8 cellular contexts compared by ENCODE assay signal in the genomic region with DNA sequence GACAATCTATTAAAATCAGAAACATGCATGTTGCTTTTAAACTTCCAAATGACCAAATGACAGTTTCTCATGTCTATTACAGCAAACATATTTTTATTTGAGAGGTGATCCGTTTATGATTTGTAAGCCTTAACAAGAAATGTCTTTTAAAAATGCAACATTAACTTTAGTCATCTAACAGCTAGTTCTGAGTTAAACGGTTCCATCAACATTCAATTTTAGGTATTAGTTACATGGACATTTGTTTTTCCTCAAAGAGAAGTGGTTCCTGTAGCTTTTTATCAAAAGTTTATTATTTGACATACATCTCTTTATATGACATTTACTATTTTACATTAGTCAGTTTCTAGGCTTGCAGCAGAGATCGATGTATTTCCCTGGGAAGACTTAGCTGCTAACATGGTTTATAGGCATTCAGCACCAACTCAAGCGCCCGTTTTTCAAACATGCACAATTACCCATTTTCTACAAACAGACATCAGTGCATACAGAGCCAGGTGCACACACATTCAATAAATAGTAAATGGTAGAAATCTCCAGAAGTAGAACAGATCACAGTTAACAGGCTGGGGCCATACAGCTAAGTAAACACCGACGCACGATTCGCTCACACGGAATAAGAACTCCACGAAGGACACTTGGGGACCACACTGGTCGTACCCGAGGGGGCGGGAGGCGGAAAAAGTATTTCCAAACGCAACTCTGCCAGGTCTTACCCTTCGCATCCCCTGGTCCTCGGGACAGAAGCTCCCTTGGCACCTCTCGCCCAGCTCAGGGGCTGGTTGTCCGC. TPM values are rescaled to one million over a fixed set of nuclear protein-coding genes. Genes with fewer than 3 reads are reported as not detected.
A peak's percentile ranks its signal among the peaks of the same experiment; 100 is the strongest.
DNase-seq lines count a peak whose midpoint lies in the region; ATAC-seq and TF ChIP-seq lines count a peak whose summit lies in the region.

No MANE protein-coding gene starts in this region.

- H3K27ac ChIP-seq in breast epithelium: peak overlapping the region; percentile 7 to 28
- peak overlapping the region; percentile 27; the same call in 1 of the 2 replicates for H3K27ac ChIP-seq in OCI-LY3 (ENCODE audit: low read length)
- H3K27ac ChIP-seq in gastrocnemius medialis: peak overlapping the region in 3 of 4 donors; percentile 4 to 57 (median 41)

- no peaks in the 10 kb centered on the region for H3K4me1 Mint-ChIP-seq in MCF 10A (ENCODE audit: insufficient read depth, unreplicated experiment)

- H3K79me2 ChIP-seq in OCI-LY3 (ENCODE audit: low read length): no peaks in the 10 kb centered on the region

- POLR2A ChIA-PET in MCF 10A (lab: Yijun Ruan, JAX): interaction anchor here (0.7 kb wide), 1 partner anchor 26 kb away, joined by 3 read pairs; no protein-coding TSS in a partner anchor

- H3K36me3 ChIP-seq in breast epithelium (no peaks in the 10 kb centered on the region), OCI-LY3 (replicated peaks; ENCODE audit: low read depth, low read length) (no peaks in the 10 kb centered on the region), gastrocnemius medialis (no peaks in the 10 kb centered on the region)

- peak overlapping the region; percentile 62 for H3K4me2 ChIP-seq in OCI-LY3 (ENCODE audit: low read length)

- BruUV-seq in MCF 10A (replicated peaks; lab: Mats Ljungman, UMichigan): no TSS peak

- H3K27me3 Mint-ChIP-seq in MCF 10A (ENCODE audit: insufficient read depth, unreplicated experiment): no peaks in the 10 kb centered on the region

- TF ChIP-seq POLR2A in breast epithelium (IDR thresholded peaks at IDR 0.05): no peak
- no peak for TF ChIP-seq POLR2A in gastrocnemius medialis (IDR thresholded peaks at IDR 0.05)

- H3K9ac ChIP-seq in OCI-LY3 (ENCODE audit: low read length): peak overlapping the region; percentile 83

- H3K4me1 ChIP-seq in breast epithelium (no peaks in the 10 kb centered on the region), OCI-LY3 (ENCODE audit: low read length) (peaks cover 9% of the 10 kb centered on the region; the same call in 1 of the 2 replicates), gastrocnemius medialis (peaks cover 5 to 9% of the 10 kb centered on the region in 2 donors)

- no peaks in the 10 kb centered on the region for H4K20me1 ChIP-seq in OCI-LY3 (ENCODE audit: insufficient read depth, low read length)

- peaks cover 7% of the 10 kb centered on the region for H3K9me3 Mint-ChIP-seq in MCF 10A (ENCODE audit: unreplicated experiment)

- no peaks in the 10 kb centered on the region for H3K9me3 ChIP-seq in breast epithelium
- no peaks in the 10 kb centered on the region for H3K9me3 ChIP-seq in OCI-LY3 (ENCODE audit: insufficient read depth, low read length)
- H3K9me3 ChIP-seq in gastrocnemius medialis: no peaks in the 10 kb centered on the region

- ATAC-seq in gastrocnemius medialis (no peak), HG03460 (IDR thresholded peaks at IDR 0.05; ENCODE audit: unreplicated experiment) (no peak), GM21825 (IDR thresholded peaks at IDR 0.05; ENCODE audit: unreplicated experiment) (no peak)

- no peaks in the 10 kb centered on the region for H3K36me3 Mint-ChIP-seq in MCF 10A (ENCODE audit: insufficient read depth, unreplicated experiment)

- H3K27me3 ChIP-seq in breast epithelium (peaks cover 0 to 46% of the 10 kb centered on the region in 2 donors), OCI-LY3 (ENCODE audit: low read depth, low read length) (peaks cover 17% of the 10 kb centered on the region), gastrocnemius medialis (peaks cover 52 to 83% (median 58%) of the 10 kb centered on the region in 3 donors)

- in situ Hi-C loops in gastrocnemius medialis (cut with MboI; ENCODE audit: low sequenced_read_pairs in 4 of 4): no loop called here

- H3K4me3 ChIP-seq in breast epithelium (peak overlapping the region; percentile 53 to 80 (median 60)), OCI-LY3 (ENCODE audit: low read length) (peak overlapping the region; percentile 97), fibroblast of pulmonary artery (replicated peaks; ENCODE audit: low read depth, low read length) (peak overlapping the region; percentile 52), gastrocnemius medialis (peak overlapping the region; percentile 55 to 63 (median 60))

- peak overlapping the region; percentile 90 for H2AFZ ChIP-seq in OCI-LY3 (ENCODE audit: low read depth, low read length)

- intact Hi-C loops in breast epithelium (cut with DNase I; ENCODE audit: low total_unique reads) (no loop called here), MCF 10A (cut with micrococcal nuclease) (no loop called here), gastrocnemius medialis (cut with DNase I; ENCODE audit: low total_unique reads) (no loop called here)

- H3K27ac Mint-ChIP-seq in MCF 10A (ENCODE audit: low read depth, unreplicated experiment): no peak overlapping the region

- H3K4me3 Mint-ChIP-seq in MCF 10A (ENCODE audit: unreplicated experiment): no peak overlapping the region

- CTCF ChIA-PET in MCF 10A (lab: Yijun Ruan, JAX): interaction anchor here (0.7 kb wide), 1 partner anchor 15 kb away, joined by 3 read pairs; no protein-coding TSS in a partner anchor

- TF ChIP-seq CTCF in breast epithelium (IDR thresholded peaks at IDR 0.05): no peak
- no peak for TF ChIP-seq CTCF in MCF 10A (IDR thresholded peaks at IDR 0.05; ENCODE audit: unreplicated experiment)
- no peak for TF ChIP-seq CTCF in OCI-LY3 (IDR thresholded peaks at IDR 0.05; ENCODE audit: low read depth, low read length)
- no peak for TF ChIP-seq CTCF in fibroblast of pulmonary artery (IDR thresholded peaks at IDR 0.05; ENCODE audit: low read length, missing control alignments)
- TF ChIP-seq CTCF in gastrocnemius medialis (IDR thresholded peaks at IDR 0.05 in 4 of 5, conservative IDR thresholded peaks at IDR 0.05 in 1 of 5): no peak

- DNase-seq in breast epithelium (ENCODE audit: low spot score in 2 of 2) (no peak), MCF 10A (ENCODE audit: unreplicated experiment) (no peak), fibroblast of pulmonary artery (ENCODE audit: low read depth) (no peak), gastrocnemius medialis (no peak), iPS-NIHi7 (ENCODE audit: extremely low spot score) (no peak)

RNA-seq across cellular contexts. Expression of gene CNR1, which starts 0.9 kb away (rescaled TPM):
- total RNA-seq in breast epithelium: 10 to 100 TPM in 2 of 3 donors, 1 to 10 TPM in 1; 9.4 to 34.2 (median 30.2) TPM
- 0.16 TPM in 1 of 2 replicates, not detected in the other for total RNA-seq in MCF 10A (2022)
- 1 to 10 TPM; 4.9 to 9.4 (median 5.9) TPM for total RNA-seq in gastrocnemius medialis
